Comparison of ENCODE assay signal across 16 cellular contexts in the genomic region with DNA sequence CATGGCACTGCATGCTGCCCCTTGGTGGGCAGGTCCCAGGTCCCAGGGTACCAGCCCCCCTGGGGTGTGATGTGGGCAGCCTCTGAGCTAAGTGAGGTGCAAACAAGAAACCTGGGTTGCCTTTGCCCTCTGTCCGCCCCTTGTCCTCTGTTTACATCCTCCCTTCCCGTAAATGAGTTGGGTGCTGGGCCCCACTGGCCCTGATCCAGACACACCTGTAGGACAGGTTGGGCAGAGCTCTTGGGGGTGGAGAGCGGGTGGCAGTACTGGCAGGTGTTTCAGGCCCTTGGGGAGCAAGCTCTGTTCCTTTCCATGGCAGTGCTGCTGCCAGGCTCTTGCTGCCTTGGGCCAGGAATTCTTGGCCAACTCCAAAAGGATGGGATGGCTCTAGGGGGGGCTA. TPM values are rescaled to one million over a fixed set of nuclear protein-coding genes. Genes with fewer than 3 reads are reported as not detected.
DNase-seq lines count a peak whose midpoint lies in the region; ATAC-seq, FAIRE-seq and TF ChIP-seq lines count a peak whose summit lies in the region.
"Had no signal": no experiment of that assay in that cellular context is flagged by ENCODE, and none has a peak within 500 bp of the region (broad histone marks: within the 10 kb centered on the region; RNA-seq: fewer than 3 reads in every experiment).

No MANE protein-coding gene starts in this region.

- no peak overlapping the region for H4K91ac ChIP-seq in neuronal stem cell (ENCODE audit: low read depth, low read length, poor library complexity)

- WGBS in neuronal stem cell (ENCODE audit: extremely low coverage in 2 of 2, insufficient read length in 2 of 2, insufficient replicate concordance in 1 of 2), 2 donors, result no CpG with 5 or more reads among the region's 3 CpGs

- H3K27ac ChIP-seq in neuronal stem cell (replicated peaks; ENCODE audit: low read length), result no peak overlapping the region

- no peak for TF ChIP-seq CTCF in bronchial epithelial cell (IDR thresholded peaks at IDR 0.05; ENCODE audit: insufficient read depth, low read length, severe bottlenecking)

- H3K4me1 ChIP-seq in neuronal stem cell (ENCODE audit: control insufficient read depth in 2 of 2, insufficient read depth in 1 of 2, low read depth in 1 of 2, low read length in 2 of 2), result no peaks in the 10 kb centered on the region

- no peaks in the 10 kb centered on the region for H3K79me1 ChIP-seq in neuronal stem cell (ENCODE audit: low read depth, low read length)

- intact Hi-C loops in Right ventricle myocardium inferior (cut with DNase I), result no loop called here

- DNase-seq in DMS79 (lab: John Stamatoyannopoulos, UW) (peak; percentile 75), NCI-H2171 treated with DMSO at 0.1 percent for 48 hours (lab: John Stamatoyannopoulos, UW) (peak; percentile 74), bronchial epithelial cell (ENCODE audit: low read depth) (peak; percentile 58), neuronal stem cell (ENCODE audit: low spot score) (no peak), A172 (ENCODE audit: low spot score) (no peak), HEK293T (ENCODE audit: extremely low spot score) (no peak), RKO (ENCODE audit: low spot score) (no peak), Right ventricle myocardium inferior (ENCODE audit: missing footprints) (no peak)
- DNase-seq: H9; MG63; nucleus accumbens; stimulated activated CD4-positive, alpha-beta T cell treated with anti-CD3 and anti-CD28 coated beads, Interleukin-1b, Interleukin-23, amount 100 ng/mL, for 48 hours had no signal

- H3K27me3 ChIP-seq in bronchial epithelial cell (ENCODE audit: control insufficient read depth, insufficient read depth, low read length) (no peaks in the 10 kb centered on the region), neuronal stem cell (ENCODE audit: control insufficient read depth in 3 of 3, insufficient read depth in 3 of 3, low read depth in 1 of 3, low read length in 3 of 3) (peaks cover 0 to 18% (median 0%) of the 10 kb centered on the region in 3 experiments)
- H3K27me3 ChIP-seq: cardiac muscle cell, MG63 had no signal

- H3K4ac ChIP-seq in neuronal stem cell (ENCODE audit: low read length), result no peak overlapping the region

- H3K4me2 ChIP-seq in neuronal stem cell (ENCODE audit: insufficient read depth, low read length, poor library complexity, severe bottlenecking), result no peak overlapping the region

- H2BK12ac ChIP-seq in neuronal stem cell (ENCODE audit: low read length), result peak overlapping the region; percentile 97

- H3K9me3 ChIP-seq in neuronal stem cell (replicated peaks in 1 of 2; ENCODE audit: control insufficient read depth in 2 of 2, insufficient read depth in 1 of 2, low read depth in 1 of 2, low read length in 2 of 2), result no peaks in the 10 kb centered on the region
- H3K9me3 ChIP-seq: MG63 had no signal

- H2AFZ ChIP-seq in neuronal stem cell (ENCODE audit: low read length), result no peak overlapping the region

- peak overlapping the region; percentile 32 for H2AK5ac ChIP-seq in neuronal stem cell (ENCODE audit: low read depth, low read length)

- ATAC-seq in Right ventricle myocardium inferior, result no peak
- ATAC-seq: activated T-helper 17 cell treated with anti-CD3 and anti-CD28 coated beads, Interleukin-2, amount 50 U/mL, for 72 hours had no signal

- CTCF ChIA-PET in HEK293T (lab: Yijun Ruan, JAX), result no interaction called here

- FAIRE-seq in bronchial epithelial cell (lab: Jason Lieb, UNC), result no peak
- FAIRE-seq: islet of Langerhans had no signal

- peak overlapping the region; percentile 52 for H3K18ac ChIP-seq in neuronal stem cell (ENCODE audit: low read length)

- H3K9ac ChIP-seq in neuronal stem cell (ENCODE audit: low read depth, low read length, poor library complexity), result no peak overlapping the region

- H3K23ac ChIP-seq in neuronal stem cell (ENCODE audit: low read depth, low read length, poor library complexity), result no peak overlapping the region

- no peak overlapping the region for H3K4me3 ChIP-seq in bronchial epithelial cell (ENCODE audit: low read depth, low read length)
- H3K4me3 ChIP-seq in neuronal stem cell (ENCODE audit: low read length in 2 of 2), result no peak overlapping the region
- H3K4me3 ChIP-seq: cardiac muscle cell, MG63 had no signal

- no peak overlapping the region for H2BK120ac ChIP-seq in neuronal stem cell (ENCODE audit: low read depth, low read length)

- H2BK5ac ChIP-seq in neuronal stem cell (ENCODE audit: low read length), result no peak overlapping the region

- POLR2A ChIA-PET in HEK293T (lab: Yijun Ruan, JAX), result no interaction called here

- H3K14ac ChIP-seq in neuronal stem cell (ENCODE audit: low read length), result no peak overlapping the region

- H3K36me3 ChIP-seq in bronchial epithelial cell (ENCODE audit: control insufficient read depth, insufficient read depth, low read length) (no peaks in the 10 kb centered on the region), neuronal stem cell (replicated peaks in 1 of 2; ENCODE audit: control insufficient read depth in 2 of 2, insufficient read depth in 2 of 2, low read length in 2 of 2) (no peaks in the 10 kb centered on the region)
- H3K36me3 ChIP-seq: cardiac muscle cell, MG63 had no signal

- no peak overlapping the region for H2BK15ac ChIP-seq in neuronal stem cell (ENCODE audit: low read length)

- no peak overlapping the region for H4K8ac ChIP-seq in neuronal stem cell (ENCODE audit: low read depth, low read length)

TF ChIP-seq in HEK293T, 16 proteins besides CTCF, POLR2A, EP300 and RAD21:
- TF ChIP-seq BHLHE40 (IDR thresholded peaks at IDR 0.05; ENCODE audit: borderline replicate concordance) (no peak), ELF4 (IDR thresholded peaks at IDR 0.05) (no peak), NFRKB (IDR thresholded peaks at IDR 0.05) (no peak), SUZ12 (IDR thresholded peaks at IDR 0.05) (no peak), HDGF (IDR thresholded peaks at IDR 0.05; ENCODE audit: borderline replicate concordance) (no peak), FOXM1 (IDR thresholded peaks at IDR 0.05; ENCODE audit: borderline replicate concordance) (no peak), ZNF384 (IDR thresholded peaks at IDR 0.05) (no peak), FOXK2 (IDR thresholded peaks at IDR 0.05) (no peak), TARDBP (IDR thresholded peaks at IDR 0.05) (no peak), FOXA1 (IDR thresholded peaks at IDR 0.05) (no peak), CTBP1 (IDR thresholded peaks at IDR 0.05; ENCODE audit: borderline replicate concordance) (no peak), LEF1 (IDR thresholded peaks at IDR 0.05; ENCODE audit: borderline replicate concordance) (no peak), SP1 (IDR thresholded peaks at IDR 0.05) (no peak), ARNT (IDR thresholded peaks at IDR 0.05) (no peak), L3MBTL2 (conservative IDR thresholded peaks at IDR 0.05) (no peak)
- TF ChIP-seq, protein P1, sequence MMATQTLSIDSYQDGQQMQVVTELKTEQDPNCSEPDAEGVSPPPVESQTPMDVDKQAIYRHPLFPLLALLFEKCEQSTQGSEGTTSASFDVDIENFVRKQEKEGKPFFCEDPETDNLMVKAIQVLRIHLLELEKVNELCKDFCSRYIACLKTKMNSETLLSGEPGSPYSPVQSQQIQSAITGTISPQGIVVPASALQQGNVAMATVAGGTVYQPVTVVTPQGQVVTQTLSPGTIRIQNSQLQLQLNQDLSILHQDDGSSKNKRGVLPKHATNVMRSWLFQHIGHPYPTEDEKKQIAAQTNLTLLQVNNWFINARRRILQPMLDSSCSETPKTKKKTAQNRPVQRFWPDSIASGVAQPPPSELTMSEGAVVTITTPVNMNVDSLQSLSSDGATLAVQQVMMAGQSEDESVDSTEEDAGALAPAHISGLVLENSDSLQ (IDR thresholded peaks at IDR 0.05), result no peak

RNA-seq across cellular contexts. Expression of a gene that starts 35.8 kb away (rescaled TPM):
- 66.1 and 105 TPM in 2 replicates for total RNA-seq in bronchial epithelial cell
- 2.7 TPM for polyA plus RNA-seq in neuronal stem cell (2013, experiment 1 of 2)
- polyA plus RNA-seq in neuronal stem cell (2013, experiment 2 of 2), result 2.6 TPM
- 8.9 and 39.4 TPM in 2 replicates for total RNA-seq in A172 (2014; rRNA removed; shearing (Covaris generic))
- total RNA-seq in Right ventricle myocardium inferior, result 0.54 TPM
- polyA plus RNA-seq: CD14-positive monocyte had no signal

Comparison
In these comparisons a context has a peak if more than half of its experiments do, and no peak if none do; other contexts are left out.
1. DNase-seq: peak in DMS79 (single experiment), NCI-H2171 treated with DMSO at 0.1 percent for 48 hours (single experiment) and bronchial epithelial cell (single experiment); none in neuronal stem cell (single experiment), A172 (single experiment), HEK293T (single experiment), RKO (single experiment) and Right ventricle myocardium inferior (single experiment).